Comparison of ENCODE assay signal across 12 cellular contexts in genomic region chr7:49773082-49773938, GRCh38. TPM values are rescaled to one million over a fixed set of nuclear protein-coding genes. Genes with fewer than 3 reads are reported as not detected.
DNase-seq lines count a peak whose midpoint lies in the region; ATAC-seq and TF ChIP-seq lines count a peak whose summit lies in the region.
"Had no signal": no experiment of that assay in that cellular context is flagged by ENCODE, and none has a peak within 500 bp of the region (broad histone marks: within the 10 kb centered on the region; RNA-seq: fewer than 3 reads in every experiment).

Gene VWC2, plus strand, starts transcription at chr7:49773638. Its CDS starts 1,798 bp downstream, at chr7:49775436.

- H3K27ac ChIP-seq in muscle layer of colon (ENCODE audit: low read depth, low read length) (no peak within 1 kb of the TSS), vagina (no peak within 1 kb of the TSS)

- H3K4me1 Mint-ChIP-seq in activated naive CD4-positive, alpha-beta T cell treated with anti-CD3 and anti-CD28 coated beads, Interleukin-2, amount 50 U/mL, for 24 hours, result peaks cover 8% of the 10 kb centered on the region
- peaks cover 12% of the 10 kb centered on the region for H3K4me1 Mint-ChIP-seq in activated naive CD4-positive, alpha-beta T cell treated with anti-CD3 and anti-CD28 coated beads for 36 hours (ENCODE audit: low read depth)

- H3K9me3 ChIP-seq in muscle layer of colon (ENCODE audit: low read length) (no peaks in the 10 kb centered on the region), vagina (no peaks in the 10 kb centered on the region)

- no peaks in the 10 kb centered on the region for H3K9me3 Mint-ChIP-seq in activated naive CD4-positive, alpha-beta T cell treated with anti-CD3 and anti-CD28 coated beads, Interleukin-2, amount 50 U/mL, for 24 hours
- H3K9me3 Mint-ChIP-seq in activated naive CD4-positive, alpha-beta T cell treated with anti-CD3 and anti-CD28 coated beads for 36 hours, result no peaks in the 10 kb centered on the region
- H3K9me3 Mint-ChIP-seq: CD4-positive, CD25-positive, alpha-beta regulatory T cell had no signal

- intact Hi-C loops in activated naive CD4-positive, alpha-beta T cell treated with anti-CD3 and anti-CD28 coated beads for 36 hours (cut with micrococcal nuclease), result no loop called here
- intact Hi-C loops in vagina (cut with DNase I), result no loop called here

- no peak for DNase-seq in activated naive CD4-positive, alpha-beta T cell treated with anti-CD3 and anti-CD28 coated beads for 36 hours
- peak; percentile 67 for DNase-seq in ecto neural progenitor cell (ENCODE audit: low spot score)
- DNase-seq in vagina (ENCODE audit: extremely low spot score in 2 of 2), result no peak
- DNase-seq in DMS153 (lab: John Stamatoyannopoulos, UW), result no peak
- DNase-seq: CD4-positive, CD25-positive, alpha-beta regulatory T cell; NCI-H774 had no signal

- no peak for ATAC-seq in HG03342 (IDR thresholded peaks at IDR 0.05; ENCODE audit: unreplicated experiment)
- no peak for ATAC-seq in GM19463 (IDR thresholded peaks at IDR 0.05; ENCODE audit: unreplicated experiment)
- ATAC-seq: HCT116 had no signal

- peak within 1 kb of the TSS; percentile 41 for H3K4me3 Mint-ChIP-seq in activated naive CD4-positive, alpha-beta T cell treated with anti-CD3 and anti-CD28 coated beads, Interleukin-2, amount 50 U/mL, for 24 hours
- no peak within 1 kb of the TSS for H3K4me3 Mint-ChIP-seq in activated naive CD4-positive, alpha-beta T cell treated with anti-CD3 and anti-CD28 coated beads for 36 hours

- no peaks in the 10 kb centered on the region for H3K36me3 ChIP-seq in muscle layer of colon (ENCODE audit: insufficient read depth, low read length)
- no peaks in the 10 kb centered on the region for H3K36me3 ChIP-seq in vagina

- no peak within 1 kb of the TSS for H3K27ac Mint-ChIP-seq in activated naive CD4-positive, alpha-beta T cell treated with anti-CD3 and anti-CD28 coated beads, Interleukin-2, amount 50 U/mL, for 24 hours
- H3K27ac Mint-ChIP-seq in activated naive CD4-positive, alpha-beta T cell treated with anti-CD3 and anti-CD28 coated beads for 36 hours, result no peak within 1 kb of the TSS
- H3K27ac Mint-ChIP-seq: CD4-positive, CD25-positive, alpha-beta regulatory T cell had no signal

- H3K27me3 ChIP-seq in muscle layer of colon (ENCODE audit: control insufficient read depth in 1 of 2, insufficient read depth in 2 of 2, low read length in 2 of 2) (peaks cover 3 to 33% of the 10 kb centered on the region in 2 donors), vagina (no peaks in the 10 kb centered on the region)

- peaks cover 39% of the 10 kb centered on the region for H3K27me3 Mint-ChIP-seq in activated naive CD4-positive, alpha-beta T cell treated with anti-CD3 and anti-CD28 coated beads, Interleukin-2, amount 50 U/mL, for 24 hours
- H3K27me3 Mint-ChIP-seq in activated naive CD4-positive, alpha-beta T cell treated with anti-CD3 and anti-CD28 coated beads for 36 hours (ENCODE audit: low read depth), result peaks cover 59% of the 10 kb centered on the region

- H3K4me1 ChIP-seq in muscle layer of colon (ENCODE audit: insufficient read depth, low read length) (peaks cover 6% of the 10 kb centered on the region), vagina (peaks cover 30% of the 10 kb centered on the region)

- H3K4me3 ChIP-seq in muscle layer of colon (ENCODE audit: low read depth in 1 of 2, low read length in 2 of 2) (peak within 1 kb of the TSS; percentile 34 to 64), vagina (peak within 1 kb of the TSS; percentile 47 to 52)
- H3K4me3 ChIP-seq: lung had no signal

- no peak for TF ChIP-seq CTCF in vagina (IDR thresholded peaks at IDR 0.05)

- H3K9ac ChIP-seq in muscle layer of colon (ENCODE audit: low read length), result no peak within 1 kb of the TSS

- CTCF ChIA-PET in activated naive CD4-positive, alpha-beta T cell treated with anti-CD3 and anti-CD28 coated beads for 36 hours (lab: Charles Lee), result no interaction called here

- H3K36me3 Mint-ChIP-seq in activated naive CD4-positive, alpha-beta T cell treated with anti-CD3 and anti-CD28 coated beads, Interleukin-2, amount 50 U/mL, for 24 hours, result no peaks in the 10 kb centered on the region
- no peaks in the 10 kb centered on the region for H3K36me3 Mint-ChIP-seq in activated naive CD4-positive, alpha-beta T cell treated with anti-CD3 and anti-CD28 coated beads for 36 hours (ENCODE audit: low read depth)
- H3K36me3 Mint-ChIP-seq: CD4-positive, CD25-positive, alpha-beta regulatory T cell had no signal

- TF ChIP-seq POLR2A in vagina (IDR thresholded peaks at IDR 0.05), result no peak

RNA-seq across cellular contexts. Expression of gene VWC2, which starts in this region (rescaled TPM):
- total RNA-seq in activated naive CD4-positive, alpha-beta T cell treated with anti-CD3 and anti-CD28 coated beads for 36 hours, result not detected
- under 0.01 TPM for total RNA-seq in vagina
- total RNA-seq: CD4-positive, CD25-positive, alpha-beta regulatory T cell had no signal
